Comparison of ENCODE assay signal across 34 cellular contexts in the genomic region with DNA sequence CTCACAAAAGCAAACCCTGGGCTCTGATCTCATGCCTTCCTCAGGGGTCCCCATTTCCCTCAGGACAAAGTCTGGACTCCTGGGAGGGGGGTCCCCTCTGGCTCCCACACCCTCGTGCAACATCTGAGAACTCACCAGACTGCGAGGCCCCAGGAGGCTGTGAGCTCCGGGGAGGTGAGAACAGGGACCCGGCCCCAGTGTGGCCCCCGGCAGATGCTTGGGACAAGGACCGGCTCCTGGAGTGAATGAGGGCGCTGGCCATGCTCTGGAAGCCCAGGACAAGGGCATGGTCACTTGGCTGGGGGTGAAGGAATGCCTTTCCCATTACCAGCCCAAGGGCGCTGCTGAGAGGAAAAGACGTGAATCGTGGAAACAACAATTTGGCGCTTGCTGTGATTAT. TPM values are rescaled to one million over a fixed set of nuclear protein-coding genes. Genes with fewer than 3 reads are reported as not detected.
"Had no signal": no experiment of that assay in that cellular context is flagged by ENCODE, and none has a peak within 500 bp of the region (broad histone marks: within the 10 kb centered on the region; RNA-seq: fewer than 3 reads in every experiment).

No MANE protein-coding gene starts in this region.

- H3K9me3 Mint-ChIP-seq: activated CD4-positive, alpha-beta memory T cell treated with anti-CD3 and anti-CD28 coated beads for 36 hours; activated CD4-positive, alpha-beta T cell treated with anti-CD3 and anti-CD28 coated beads, Interleukin-2, amount 10 ng/mL, durations not matched to agents 24 days and 14 days; activated naive CD4-positive, alpha-beta T cell treated with anti-CD3 and anti-CD28 coated beads for 36 hours; activated naive CD4-positive, alpha-beta T cell treated with anti-CD3 and anti-CD28 coated beads, Interleukin-2, amount 50 U/mL, for 24 hours; activated naive CD8-positive, alpha-beta T cell treated with anti-CD3 and anti-CD28 coated beads for 36 hours; activated naive CD8-positive, alpha-beta T cell treated with anti-CD3 and anti-CD28 coated beads, Interleukin-2, amount 50 U/mL, for 24 hours; activated T-helper 1 cell treated with anti-CD3 and anti-CD28 coated beads, Interleukin-12 subunit alpha, Interleukin-12 subunit beta, Interleukin-2, Interleukin-4 antibody, amounts not matched to agents 30 ng/mL and 10 ng/mL and 1 ng/mL, durations not matched to agents 14 hours and 24 hours and 36 hours; activated T-helper 2 cell treated with anti-CD3 and anti-CD28 coated beads, Interferon-gamma antibody, Interleukin-2, Interleukin-4, amounts not matched to agents 10 μg/mL and 5 μg/mL and 100 μg/mL, durations not matched to agents 14 hours and 24 hours and 36 hours; effector memory CD8-positive, alpha-beta T cell; T-helper 2 cell treated with Interferon-gamma antibody and Interleukin-4, amounts not matched to agents 5 μg/mL and 100 μg/mL, for 36 hours had no signal

- H3K36me3 ChIP-seq: adrenal gland, esophagus muscularis mucosa, gastrocnemius medialis, heart left ventricle had no signal

- H3K36me3 Mint-ChIP-seq: activated CD4-positive, alpha-beta memory T cell treated with anti-CD3 and anti-CD28 coated beads for 36 hours; activated CD8-positive, alpha-beta memory T cell treated with anti-CD3 and anti-CD28 coated beads, Interleukin-2, amount 10 ng/mL, durations not matched to agents 7 days and 5 days; activated naive CD4-positive, alpha-beta T cell treated with anti-CD3 and anti-CD28 coated beads, Interleukin-2, amount 50 U/mL, for 24 hours; activated naive CD8-positive, alpha-beta T cell treated with anti-CD3 and anti-CD28 coated beads for 36 hours had no signal

- H3K4me3 ChIP-seq: adrenal gland, body of pancreas, esophagus muscularis mucosa, gastrocnemius medialis, heart left ventricle had no signal

- FAIRE-seq: colon had no signal

- H3K27me3 ChIP-seq: adrenal gland, body of pancreas, gastrocnemius medialis, heart left ventricle had no signal

- H3K4me1 Mint-ChIP-seq: activated CD4-positive, alpha-beta T cell treated with anti-CD3 and anti-CD28 coated beads for 36 hours; activated CD4-positive, alpha-beta T cell treated with anti-CD3 and anti-CD28 coated beads, Interleukin-2, amount 10 ng/mL, durations not matched to agents 24 days and 14 days; activated CD8-positive, alpha-beta memory T cell treated with anti-CD3 and anti-CD28 coated beads, Interleukin-2, amount 10 ng/mL, durations not matched to agents 7 days and 5 days; activated naive CD4-positive, alpha-beta T cell treated with anti-CD3 and anti-CD28 coated beads, Interleukin-2, amount 50 U/mL, for 24 hours; activated naive CD8-positive, alpha-beta T cell treated with anti-CD3 and anti-CD28 coated beads for 36 hours; activated naive CD8-positive, alpha-beta T cell treated with anti-CD3 and anti-CD28 coated beads, Interleukin-2, amount 50 U/mL, for 24 hours; T-helper 17 cell had no signal

- H3K27me3 Mint-ChIP-seq: activated CD4-positive, alpha-beta memory T cell treated with anti-CD3 and anti-CD28 coated beads for 36 hours; activated CD4-positive, alpha-beta T cell treated with anti-CD3 and anti-CD28 coated beads for 36 hours; activated CD4-positive, alpha-beta T cell treated with anti-CD3 and anti-CD28 coated beads, Interleukin-2, amount 10 ng/mL, durations not matched to agents 24 days and 14 days; activated naive CD4-positive, alpha-beta T cell treated with anti-CD3 and anti-CD28 coated beads, Interleukin-2, amount 50 U/mL, for 24 hours; activated naive CD8-positive, alpha-beta T cell treated with anti-CD3 and anti-CD28 coated beads for 36 hours had no signal

- H3K9me3 ChIP-seq: adrenal gland, body of pancreas, esophagus muscularis mucosa, gastrocnemius medialis, heart left ventricle had no signal

- H3K4me3 Mint-ChIP-seq: activated CD4-positive, alpha-beta memory T cell treated with anti-CD3 and anti-CD28 coated beads for 36 hours; activated CD4-positive, alpha-beta T cell treated with anti-CD3 and anti-CD28 coated beads for 36 hours; activated CD4-positive, alpha-beta T cell treated with anti-CD3 and anti-CD28 coated beads, Interleukin-2, amount 10 ng/mL, durations not matched to agents 24 days and 14 days; activated CD8-positive, alpha-beta memory T cell treated with anti-CD3 and anti-CD28 coated beads, Interleukin-2, amount 10 ng/mL, durations not matched to agents 7 days and 5 days; activated CD8-positive, alpha-beta T cell treated with anti-CD3 and anti-CD28 coated beads, Interleukin-2, amount 10 ng/mL, durations not matched to agents 7 days and 5 days; activated naive CD4-positive, alpha-beta T cell treated with anti-CD3 and anti-CD28 coated beads for 36 hours; activated naive CD4-positive, alpha-beta T cell treated with anti-CD3 and anti-CD28 coated beads, Interleukin-2, amount 50 U/mL, for 24 hours; activated naive CD8-positive, alpha-beta T cell treated with anti-CD3 and anti-CD28 coated beads for 36 hours; activated naive CD8-positive, alpha-beta T cell treated with anti-CD3 and anti-CD28 coated beads, Interleukin-2, amount 50 U/mL, for 24 hours; activated T-helper 1 cell treated with anti-CD3 and anti-CD28 coated beads, Interleukin-12 subunit alpha, Interleukin-12 subunit beta, Interleukin-2, Interleukin-4 antibody, amounts not matched to agents 30 ng/mL and 10 ng/mL and 1 ng/mL, durations not matched to agents 14 hours and 24 hours and 36 hours; effector memory CD8-positive, alpha-beta T cell; T-helper 17 cell; T-helper 2 cell treated with Interferon-gamma antibody and Interleukin-4, amounts not matched to agents 5 μg/mL and 100 μg/mL, for 36 hours had no signal

- DNase-seq: activated CD4-positive, alpha-beta memory T cell treated with anti-CD3 and anti-CD28 coated beads for 36 hours; activated CD4-positive, alpha-beta T cell treated with anti-CD3 and anti-CD28 coated beads for 36 hours; activated CD4-positive, alpha-beta T cell treated with anti-CD3 and anti-CD28 coated beads, Interleukin-2, amount 10 ng/mL, durations not matched to agents 24 days and 14 days; activated CD4-positive, CD25-positive, alpha-beta regulatory T cell; activated CD4-positive, CD25-positive, alpha-beta regulatory T cell treated with anti-CD3 and anti-CD28 coated beads, Interleukin-2, amount 50 U/mL, for 72 hours; activated CD8-positive, alpha-beta memory T cell treated with anti-CD3 and anti-CD28 coated beads, Interleukin-2, amount 10 ng/mL, durations not matched to agents 7 days and 5 days; activated CD8-positive, alpha-beta memory T cell treated with anti-CD3 and anti-CD28 coated beads, Interleukin-2, amount 50 U/mL, for 4 hours; activated CD8-positive, alpha-beta T cell treated with anti-CD3 and anti-CD28 coated beads, Interleukin-2, amount 10 ng/mL, durations not matched to agents 7 days and 5 days; activated effector memory CD4-positive, alpha-beta T cell treated with anti-CD3 and anti-CD28 coated beads, Interleukin-2, amount 50 U/mL, for 16 hours; activated naive CD4-positive, alpha-beta T cell treated with anti-CD3 and anti-CD28 coated beads for 36 hours; activated naive CD8-positive, alpha-beta T cell treated with anti-CD3 and anti-CD28 coated beads for 36 hours; activated naive CD8-positive, alpha-beta T cell treated with anti-CD3 and anti-CD28 coated beads, Interleukin-2, amount 50 U/mL, for 24 hours; activated T-cell treated with anti-CD3 and anti-CD28 coated beads, Interleukin-2, amount 50 U/mL, for 1 hour; activated T-cell treated with anti-CD3 and anti-CD28 coated beads, Interleukin-2, amount 50 U/mL, for 48 hours; adrenal gland; aorta; body of pancreas; cortex of kidney; effector CD4-positive, alpha-beta T cell; effector memory CD8-positive, alpha-beta T cell; foreskin keratinocyte; gastrocnemius medialis; glutamatergic neuron; T-helper 17 cell; T1000 had no signal

- H3K4me1 ChIP-seq: adrenal gland, body of pancreas, foreskin keratinocyte, gastrocnemius medialis had no signal

- H3K27ac ChIP-seq: adrenal gland, body of pancreas, esophagus muscularis mucosa, foreskin keratinocyte, gastrocnemius medialis, heart left ventricle had no signal

- H3K27ac Mint-ChIP-seq: activated CD4-positive, alpha-beta memory T cell treated with anti-CD3 and anti-CD28 coated beads for 36 hours; activated CD4-positive, alpha-beta T cell treated with anti-CD3 and anti-CD28 coated beads for 36 hours; activated CD4-positive, alpha-beta T cell treated with anti-CD3 and anti-CD28 coated beads, Interleukin-2, amount 10 ng/mL, durations not matched to agents 24 days and 14 days; activated CD8-positive, alpha-beta memory T cell treated with anti-CD3 and anti-CD28 coated beads, Interleukin-2, amount 10 ng/mL, durations not matched to agents 7 days and 5 days; activated CD8-positive, alpha-beta T cell treated with anti-CD3 and anti-CD28 coated beads, Interleukin-2, amount 10 ng/mL, durations not matched to agents 7 days and 5 days; activated naive CD4-positive, alpha-beta T cell treated with anti-CD3 and anti-CD28 coated beads for 36 hours; activated naive CD4-positive, alpha-beta T cell treated with anti-CD3 and anti-CD28 coated beads, Interleukin-2, amount 50 U/mL, for 24 hours; activated naive CD8-positive, alpha-beta T cell treated with anti-CD3 and anti-CD28 coated beads for 36 hours; activated naive CD8-positive, alpha-beta T cell treated with anti-CD3 and anti-CD28 coated beads, Interleukin-2, amount 50 U/mL, for 24 hours; activated T-helper 1 cell treated with anti-CD3 and anti-CD28 coated beads, Interleukin-12 subunit alpha, Interleukin-12 subunit beta, Interleukin-2, Interleukin-4 antibody, amounts not matched to agents 30 ng/mL and 10 ng/mL and 1 ng/mL, durations not matched to agents 14 hours and 24 hours and 36 hours; activated T-helper 2 cell treated with anti-CD3 and anti-CD28 coated beads, Interferon-gamma antibody, Interleukin-2, Interleukin-4, amounts not matched to agents 10 μg/mL and 5 μg/mL and 100 μg/mL, durations not matched to agents 14 hours and 24 hours and 36 hours; effector memory CD8-positive, alpha-beta T cell; T-helper 17 cell; T-helper 2 cell treated with Interferon-gamma antibody and Interleukin-4, amounts not matched to agents 5 μg/mL and 100 μg/mL, for 36 hours had no signal

RNA-seq across cellular contexts. Expression of gene LINGO1, which starts 48.0 kb away (rescaled TPM):
- total RNA-seq: activated CD4-positive, alpha-beta memory T cell treated with anti-CD3 and anti-CD28 coated beads for 36 hours; activated CD4-positive, alpha-beta T cell treated with anti-CD3 and anti-CD28 coated beads for 36 hours; activated CD4-positive, alpha-beta T cell treated with anti-CD3 and anti-CD28 coated beads, Interleukin-2, amount 10 ng/mL, durations not matched to agents 24 days and 14 days; activated CD8-positive, alpha-beta memory T cell treated with anti-CD3 and anti-CD28 coated beads for 36 hours; activated CD8-positive, alpha-beta memory T cell treated with anti-CD3 and anti-CD28 coated beads, Interleukin-2, amount 10 ng/mL, durations not matched to agents 7 days and 5 days; activated CD8-positive, alpha-beta T cell treated with anti-CD3 and anti-CD28 coated beads, Interleukin-2, amount 10 ng/mL, durations not matched to agents 7 days and 5 days; activated naive CD4-positive, alpha-beta T cell treated with anti-CD3 and anti-CD28 coated beads for 36 hours; activated naive CD8-positive, alpha-beta T cell treated with anti-CD3 and anti-CD28 coated beads for 36 hours; activated T-helper 1 cell treated with anti-CD3 and anti-CD28 coated beads, Interleukin-12 subunit alpha, Interleukin-12 subunit beta, Interleukin-2, Interleukin-4 antibody, amounts not matched to agents 30 ng/mL and 10 ng/mL and 1 ng/mL, durations not matched to agents 14 hours and 24 hours and 36 hours; activated T-helper 2 cell treated with anti-CD3 and anti-CD28 coated beads, Interferon-gamma antibody, Interleukin-2, Interleukin-4, amounts not matched to agents 10 μg/mL and 5 μg/mL and 100 μg/mL, durations not matched to agents 14 hours and 24 hours and 36 hours; dermis blood vessel endothelial cell; T-helper 17 cell had no signal
